24 cellular contexts compared by ENCODE assay signal in genomic region chr12:88406905-88407304, GRCh38.
"Had no signal": no experiment of that assay in that cellular context is flagged by ENCODE, and none has a peak within 500 bp of the region (broad histone marks: within the 10 kb centered on the region; RNA-seq: fewer than 3 reads in every experiment).

No MANE protein-coding gene starts in this region.

- H3K4me3 ChIP-seq: colonic mucosa, coronary artery, dorsolateral prefrontal cortex, esophagus muscularis mucosa, esophagus squamous epithelium, gastrocnemius medialis, gastroesophageal sphincter, heart left ventricle, heart right ventricle had no signal

- H3K36me3 ChIP-seq: colonic mucosa, esophagus muscularis mucosa, esophagus squamous epithelium, gastrocnemius medialis, gastroesophageal sphincter, heart left ventricle, heart right ventricle had no signal

- H3K9me3 ChIP-seq: colonic mucosa, esophagus muscularis mucosa, esophagus squamous epithelium, gastrocnemius medialis, gastroesophageal sphincter, heart left ventricle, heart right ventricle had no signal

- DNase-seq: colonic mucosa; cortex of kidney; dermis blood vessel endothelial cell; dorsolateral prefrontal cortex; effector CD4-positive, alpha-beta T cell; effector CD8-positive, alpha-beta T cell; effector memory CD4-positive, alpha-beta T cell; effector memory CD8-positive, alpha-beta T cell; endodermal cell; erythroblast; esophagus squamous epithelium; foreskin fibroblast; foreskin keratinocyte; foreskin melanocyte; gastrocnemius medialis; glutamatergic neuron; head of caudate nucleus; heart left ventricle; heart right ventricle had no signal

- ATAC-seq: effector memory CD8-positive, alpha-beta T cell; esophagus mucosa; foreskin keratinocyte; gastrocnemius medialis; gastroesophageal sphincter; heart left ventricle; heart right ventricle had no signal

- H3K27me3 ChIP-seq: colonic mucosa, dorsolateral prefrontal cortex, esophagus muscularis mucosa, esophagus squamous epithelium, foreskin keratinocyte, gastrocnemius medialis, gastroesophageal sphincter, heart left ventricle, heart right ventricle had no signal

- H3K27ac ChIP-seq: colonic mucosa, coronary artery, dorsolateral prefrontal cortex, epithelial cell of prostate, foreskin keratinocyte, gastrocnemius medialis, heart left ventricle, heart right ventricle had no signal

- H3K4me1 ChIP-seq: colonic mucosa, foreskin keratinocyte, gastrocnemius medialis, heart left ventricle, heart right ventricle had no signal
